Comparison of ENCODE assay signal across 6 cellular contexts in genomic region chr6:33417127-33417902, GRCh38.
DNase-seq lines count a peak whose midpoint lies in the region; ATAC-seq and TF ChIP-seq lines count a peak whose summit lies in the region.

No MANE protein-coding gene starts in this region.

- peaks cover 25% of the 10 kb centered on the region for H3K4me1 ChIP-seq in parathyroid adenoma

- TF ChIP-seq CTCF in parathyroid adenoma (IDR thresholded peaks at IDR 0.05), result no peak

- H3K4me2 ChIP-seq in parathyroid adenoma (ENCODE audit: low read length), result peak overlapping the region; percentile 69

- ATAC-seq in GM21447 (IDR thresholded peaks at IDR 0.05; ENCODE audit: unreplicated experiment), result no peak

- peak overlapping the region; percentile 91 for H3K27ac ChIP-seq in parathyroid adenoma

- no peaks in the 10 kb centered on the region for H3K36me3 ChIP-seq in parathyroid adenoma (ENCODE audit: control insufficient read depth, insufficient read depth, low read length)

- peak overlapping the region; percentile 91 for H2AFZ ChIP-seq in parathyroid adenoma

- peaks cover 10% of the 10 kb centered on the region for H3K79me2 ChIP-seq in parathyroid adenoma

- no peaks in the 10 kb centered on the region for H3K27me3 ChIP-seq in parathyroid adenoma (ENCODE audit: control insufficient read depth, insufficient read depth, low read length)

- peak overlapping the region; percentile 81 for H3K4me3 ChIP-seq in parathyroid adenoma (ENCODE audit: low read depth, low read length)

- peak; percentile 26 for DNase-seq in stimulated activated CD4-positive, alpha-beta T cell treated with anti-CD3 and anti-CD28 coated beads, Interleukin-4, amount 100 ng/mL, for 24 hours
- no peak for DNase-seq in stimulated activated CD4-positive, alpha-beta T cell treated with anti-CD3 and anti-CD28 coated beads, Interleukin-2, amount 100 ng/mL, for 48 hours
- DNase-seq in dedifferentiated amniotic fluid mesenchymal stem cell (ENCODE audit: extremely low spot score) (peak; percentile 66), retina (no peak)

- no peaks in the 10 kb centered on the region for H3K9me3 ChIP-seq in parathyroid adenoma (ENCODE audit: control insufficient read depth, low read length)

- peak overlapping the region; percentile 74 for H3K9ac ChIP-seq in parathyroid adenoma

Comparison
In these comparisons a context has a peak if more than half of its experiments do, and no peak if none do; other contexts are left out.
1. DNase-seq: peak in stimulated activated CD4-positive, alpha-beta T cell treated with anti-CD3 and anti-CD28 coated beads, Interleukin-4, amount 100 ng/mL, for 24 hours (single experiment) and dedifferentiated amniotic fluid mesenchymal stem cell (single experiment); none in stimulated activated CD4-positive, alpha-beta T cell treated with anti-CD3 and anti-CD28 coated beads, Interleukin-2, amount 100 ng/mL, for 48 hours (0 of 2) and retina (single experiment).